ENCODE assay signal across 8 cellular contexts in genomic region chr1:171313835-171314320, GRCh38. TPM values are rescaled to one million over a fixed set of nuclear protein-coding genes. Genes with fewer than 3 reads are reported as not detected.
A peak's percentile ranks its signal among the peaks of the same experiment; 100 is the strongest.
DNase-seq lines count a peak whose midpoint lies in the region; ATAC-seq and TF ChIP-seq lines count a peak whose summit lies in the region.

Gene FMO4 (plus strand): TSS chr1:171314183. CDS start chr1:171319826, 5,643 bp downstream.

- no peaks in the 10 kb centered on the region for H3K36me3 ChIP-seq in kidney epithelial cell (ENCODE audit: control insufficient read depth, insufficient read depth, low read length)

- POLR2A ChIA-PET in WTC11 (lab: Charles Lee): interaction anchor here (0.5 to 1.0 kb wide), 3 partner anchors 15 to 1011 kb away, joined by 3 read pairs; no protein-coding TSS in a partner anchor

- ATAC-seq in HG03196 (IDR thresholded peaks at IDR 0.05; ENCODE audit: unreplicated experiment): peak; percentile 100
- ATAC-seq in WTC11: peak; percentile 100

- in situ Hi-C loops in GM18951 (cut with MboI; ENCODE audit: low sequenced_read_pairs, unreplicated experiment): no loop called here

- CTCF ChIA-PET in WTC11 (lab: Charles Lee): interaction anchor here (0.7 to 3.1 kb wide), 69 partner anchors 9 to 624 kb away, joined by 3 to 83 read pairs (median 5); partner anchors contain the start of genes FMO1, FMO3 and PRRC2C

- H3K36me3 Mint-ChIP-seq in WTC11: peaks cover 4% of the 10 kb centered on the region

- H3K27me3 ChIP-seq in kidney epithelial cell (ENCODE audit: control insufficient read depth, insufficient read depth, low read length): no peaks in the 10 kb centered on the region

- H3K9me3 Mint-ChIP-seq in WTC11: peaks cover 17% of the 10 kb centered on the region

- peak; percentile 30 for TF ChIP-seq POLR2A in GM18951 (IDR thresholded peaks at IDR 0.05; ENCODE audit: extremely low read depth, insufficient read depth, insufficient read length)

- peaks cover 36% of the 10 kb centered on the region for H3K4me1 Mint-ChIP-seq in WTC11

- DNase-seq in AG09319 (ENCODE audit: extremely low read depth, low read depth) (peak; percentile 99), NCI-H2227 treated with DMSO at 0.1 percent for 48 hours (lab: John Stamatoyannopoulos, UW) (peak; percentile 93), WTC11 (ENCODE audit: low spot score) (peak; percentile 77), cerebellar cortex (ENCODE audit: low spot score) (peak; percentile 91), kidney epithelial cell (ENCODE audit: low read depth) (peak; percentile 98)
- peak; percentile 53 to 58 for DNase-seq in stimulated activated CD4-positive, alpha-beta T cell treated with anti-CD3 and anti-CD28 coated beads, Interleukin-1b, Interleukin-23, amount 100 ng/mL, for 1 hour (ENCODE audit: low read depth in 2 of 2)

- H3K27ac Mint-ChIP-seq in WTC11: peak within 1 kb of the TSS; percentile 91

- peak; percentile 75 for TF ChIP-seq CTCF in AG09319 (IDR thresholded peaks at IDR 0.05; ENCODE audit: low read depth, low read length)
- peak; percentile 42; the same call in 1 of the 2 replicates for TF ChIP-seq CTCF in WTC11 (IDR thresholded peaks at IDR 0.05)
- TF ChIP-seq CTCF in kidney epithelial cell (IDR thresholded peaks at IDR 0.05; ENCODE audit: insufficient read depth, low read length, poor library complexity, severe bottlenecking): peak; percentile 53

- H3K27me3 Mint-ChIP-seq in WTC11 (ENCODE audit: low read depth): peaks cover 5% of the 10 kb centered on the region

- H3K4me3 Mint-ChIP-seq in WTC11: peak within 1 kb of the TSS; percentile 68

- H3K4me3 ChIP-seq in kidney epithelial cell (ENCODE audit: low read depth, low read length): peak within 1 kb of the TSS; percentile 11

TF ChIP-seq in WTC11, 78 proteins besides CTCF, POLR2A, EP300 and RAD21:
- TF ChIP-seq MAX (CRISPR knock-in tag; IDR thresholded peaks at IDR 0.05) (no peak), SP1 (CRISPR knock-in tag; conservative IDR thresholded peaks at IDR 0.05) (0 out of 2 replicates have a peak, but pooled peaks have one; percentile 40), ZNF281 (CRISPR knock-in tag; IDR thresholded peaks at IDR 0.05) (no peak), NR1H2 (CRISPR knock-in tag; IDR thresholded peaks at IDR 0.05) (no peak)

RNA-seq across cellular contexts. Expression of gene FMO4, which starts in this region (rescaled TPM):
- 1.8 to 3.8 TPM (median 3.6 TPM) in 3 replicates for total RNA-seq in WTC11 (2021)
- 0.84 and 1.8 TPM in 2 replicates for total RNA-seq in kidney epithelial cell

Comparison
In these comparisons a context has a peak if more than half of its experiments do, and no peak if none do; other contexts are left out.
1. Peak in every context shown above with its lines: DNase-seq, ATAC-seq and H3K4me3 ChIP-seq.